In genomic region chr2:209102319-209102718, GRCh38 we compare ENCODE assay signal across 8 cellular contexts.
"Had no signal": no experiment of that assay in that cellular context is flagged by ENCODE, and none has a peak within 500 bp of the region (broad histone marks: within the 10 kb centered on the region; RNA-seq: fewer than 3 reads in every experiment).

No MANE protein-coding gene starts in this region.

- DNase-seq: GDM1, GF-D8 had no signal

- H3K4me3 ChIP-seq: GM12878 had no signal

- ATAC-seq: GM12878 had no signal

- FAIRE-seq: G401.6, GM12878, GM12891, GM12892, GM18507, GM19239 had no signal
